Comparison of ENCODE assay signal across 8 cellular contexts in genomic region chr13:30429721-30430694, GRCh38. TPM values are rescaled to one million over a fixed set of nuclear protein-coding genes. Genes with fewer than 3 reads are reported as not detected.
A peak's percentile ranks its signal among the peaks of the same experiment; 100 is the strongest.
DNase-seq lines count a peak whose midpoint lies in the region; ATAC-seq and TF ChIP-seq lines count a peak whose summit lies in the region.

No MANE protein-coding gene starts in this region.

- H3K36me3 ChIP-seq in colonic mucosa = no peaks in the 10 kb centered on the region

- H3K4me1 ChIP-seq in colonic mucosa = no peaks in the 10 kb centered on the region

- H3K9me3 Mint-ChIP-seq in activated naive CD8-positive, alpha-beta T cell treated with anti-CD3 and anti-CD28 coated beads for 36 hours = no peaks in the 10 kb centered on the region

- H3K27me3 ChIP-seq in colonic mucosa = no peaks in the 10 kb centered on the region

- H3K9me3 ChIP-seq in colonic mucosa = no peaks in the 10 kb centered on the region

- intact Hi-C loops in colonic mucosa (cut with DNase I) = no loop called here

- H3K27ac Mint-ChIP-seq in activated naive CD8-positive, alpha-beta T cell treated with anti-CD3 and anti-CD28 coated beads for 36 hours = peak overlapping the region; percentile 80

- peak; percentile 66 for ATAC-seq in GM21367 (IDR thresholded peaks at IDR 0.05; ENCODE audit: unreplicated experiment)

- in situ Hi-C loops in Caki2 (cut with HindIII; ENCODE audit: low pct_unique_long_range_greater_than_20kb, low sequenced_read_pairs) = loop anchor here (10.0 kb wide), 1 partner anchor 285 kb away; no protein-coding TSS in a partner anchor

- no peak overlapping the region for H3K9ac ChIP-seq in colonic mucosa (ENCODE audit: low read depth in 2 of 2, low read length in 2 of 2)

- H3K27me3 Mint-ChIP-seq in activated naive CD8-positive, alpha-beta T cell treated with anti-CD3 and anti-CD28 coated beads for 36 hours = no peaks in the 10 kb centered on the region

- peaks cover 28% of the 10 kb centered on the region for H3K4me1 Mint-ChIP-seq in activated naive CD8-positive, alpha-beta T cell treated with anti-CD3 and anti-CD28 coated beads for 36 hours

- no peak overlapping the region for H3K4me3 ChIP-seq in colonic mucosa

- H3K27ac ChIP-seq in colonic mucosa = no peak overlapping the region

- no peak for TF ChIP-seq CTCF in colonic mucosa (IDR thresholded peaks at IDR 0.05)

- H3K36me3 Mint-ChIP-seq in activated naive CD8-positive, alpha-beta T cell treated with anti-CD3 and anti-CD28 coated beads for 36 hours = no peaks in the 10 kb centered on the region

- DNase-seq in Caki2 (ENCODE audit: low read depth) (peak; percentile 76), HPDE6-E6E7 (ENCODE audit: extremely low spot score) (peak; percentile 50), myocyte (ENCODE audit: low read depth) (peak; percentile 75), colonic mucosa (no peak)
- no peak for DNase-seq in activated naive CD8-positive, alpha-beta T cell treated with anti-CD3 and anti-CD28 coated beads for 36 hours
- no peak for DNase-seq in effector CD4-positive, alpha-beta T cell
- DNase-seq in NK-92 treated with Interleukin-12 subunit alpha and Interleukin-12 subunit beta, amount 100 ng/mL, for 24 hours (lab: John Stamatoyannopoulos, UW) = no peak

- peak overlapping the region; percentile 55 for H3K4me3 Mint-ChIP-seq in activated naive CD8-positive, alpha-beta T cell treated with anti-CD3 and anti-CD28 coated beads for 36 hours

RNA-seq across cellular contexts. Expression of gene UBE2L5, which starts 7.7 kb away (rescaled TPM):
- not detected in 2 replicates for total RNA-seq in Caki2 (2014; rRNA removed; shearing (Covaris generic); ENCODE audit: low replicate concordance)
- not detected for total RNA-seq in activated naive CD8-positive, alpha-beta T cell treated with anti-CD3 and anti-CD28 coated beads for 36 hours
- not detected in 2 replicates for total RNA-seq in myocyte
- 0.42 TPM for polyA plus RNA-seq in myocyte (2012)
- not detected for total RNA-seq in colonic mucosa

RNA-seq across cellular contexts. Expression of gene HMGB1, which starts 35.7 kb away (rescaled TPM):
- 636 and 694 TPM in 2 replicates for total RNA-seq in Caki2 (2014; rRNA removed; shearing (Covaris generic); ENCODE audit: low replicate concordance)
- total RNA-seq in activated naive CD8-positive, alpha-beta T cell treated with anti-CD3 and anti-CD28 coated beads for 36 hours = 100 to 1,000 TPM; 804 to 850 TPM
- total RNA-seq in myocyte (190 and 229 TPM in 2 replicates), colonic mucosa (100 to 1,000 TPM; 277 to 445 TPM)
- 102 TPM for polyA plus RNA-seq in myocyte (2012)

Comparison
In these comparisons a context has a peak if more than half of its experiments do, and no peak if none do; other contexts are left out.
1. DNase-seq: peak in Caki2 (single experiment), HPDE6-E6E7 (single experiment) and myocyte (single experiment); none in activated naive CD8-positive, alpha-beta T cell treated with anti-CD3 and anti-CD28 coated beads for 36 hours (single experiment), effector CD4-positive, alpha-beta T cell (single experiment), colonic mucosa (single experiment) and NK-92 treated with Interleukin-12 subunit alpha and Interleukin-12 subunit beta, amount 100 ng/mL, for 24 hours (single experiment).